In the genomic region with DNA sequence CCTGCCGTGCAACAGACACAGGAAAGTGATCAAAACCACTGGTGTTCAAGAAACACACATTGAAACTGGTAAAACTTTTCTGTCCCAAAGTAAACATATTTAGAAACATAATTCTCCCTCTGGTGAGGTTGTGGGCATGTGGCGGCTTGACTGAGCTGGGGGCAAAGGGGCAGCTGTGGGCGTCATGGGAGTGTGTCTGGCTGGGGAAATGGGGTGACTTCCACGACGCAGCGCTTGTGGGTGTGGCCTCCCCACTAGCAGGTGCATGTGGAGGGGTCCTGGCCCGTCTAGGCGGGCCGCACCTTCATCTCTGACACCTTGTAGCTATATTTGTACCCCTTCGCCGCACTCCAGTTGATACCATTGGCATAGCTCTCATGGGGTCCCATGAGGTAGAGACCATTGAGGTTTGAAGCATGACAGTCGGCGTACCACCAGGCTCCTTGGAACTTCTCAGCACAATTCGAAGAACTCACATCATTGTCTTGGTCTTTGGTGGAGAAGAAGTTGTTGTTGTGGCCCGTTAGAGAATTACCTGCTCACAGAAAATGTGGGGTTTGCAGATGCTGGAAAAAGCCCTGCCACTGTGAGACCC, we compare ENCODE assay signal across 24 cellular contexts. TPM values are rescaled to one million over a fixed set of nuclear protein-coding genes. Genes with fewer than 3 reads are reported as not detected.
A peak's percentile ranks its signal among the peaks of the same experiment; 100 is the strongest.
DNase-seq lines count a peak whose midpoint lies in the region; ATAC-seq and TF ChIP-seq lines count a peak whose summit lies in the region.
"Had no signal": no experiment of that assay in that cellular context is flagged by ENCODE, and none has a peak within 500 bp of the region (broad histone marks: within the 10 kb centered on the region; RNA-seq: fewer than 3 reads in every experiment).

No MANE protein-coding gene starts in this region.

- H3K9me3 ChIP-seq in SU-DHL-6 (ENCODE audit: insufficient read depth, low read length): no peaks in the 10 kb centered on the region
- no peaks in the 10 kb centered on the region for H3K9me3 ChIP-seq in osteoblast (ENCODE audit: low read depth, low read length)
- H3K9me3 ChIP-seq in upper lobe of right lung: no peaks in the 10 kb centered on the region
- H3K9me3 ChIP-seq: BLaER1 treated with 17β-estradiol and CSF1 and Interleukin-3, amounts not matched to agents 10 nM and 100 nM; Caco-2 had no signal

- H3K36me3 Mint-ChIP-seq in activated T-cell treated with anti-CD3 and anti-CD28 coated beads, Interleukin-2, amount 50 U/mL, for 4 hours (ENCODE audit: insufficient read depth): no peaks in the 10 kb centered on the region
- no peaks in the 10 kb centered on the region for H3K36me3 Mint-ChIP-seq in activated CD4-positive, alpha-beta T cell treated with anti-CD3 and anti-CD28 coated beads, Interleukin-2, amount 10 ng/mL, durations not matched to agents 7 days and 5 days (ENCODE audit: low read depth)
- H3K36me3 Mint-ChIP-seq: CD4-positive, alpha-beta memory T cell had no signal

- no peak overlapping the region for H3K27ac Mint-ChIP-seq in activated CD4-positive, alpha-beta T cell treated with anti-CD3 and anti-CD28 coated beads, Interleukin-2, amount 10 ng/mL, durations not matched to agents 7 days and 5 days
- H3K27ac Mint-ChIP-seq: CD4-positive, alpha-beta memory T cell; H9; HFFc6 had no signal

- ATAC-seq in upper lobe of right lung: no peak
- no peak for ATAC-seq in GM21576 (IDR thresholded peaks at IDR 0.05; ENCODE audit: unreplicated experiment)
- no peak for ATAC-seq in activated T-cell treated with anti-CD3 and anti-CD28 coated beads, Interleukin-2, amount 50 U/mL, for 4 hours

- H3K4me2 ChIP-seq in SU-DHL-6 (ENCODE audit: low read depth, low read length, poor library complexity, severe bottlenecking) (peak overlapping the region; percentile 26), osteoblast (ENCODE audit: insufficient read depth, low read length) (no peak overlapping the region)

- H4K20me1 ChIP-seq in SU-DHL-6 (ENCODE audit: low read depth, low read length) (no peaks in the 10 kb centered on the region), osteoblast (ENCODE audit: insufficient read depth, low read length) (no peaks in the 10 kb centered on the region)

- H2AFZ ChIP-seq in SU-DHL-6 (ENCODE audit: low read depth, low read length, severe bottlenecking) (peak overlapping the region; percentile 17), osteoblast (ENCODE audit: low read length) (no peak overlapping the region)

- CTCF ChIA-PET in activated CD4-positive, alpha-beta T cell treated with anti-CD3 and anti-CD28 coated beads, Interleukin-2, amount 10 ng/mL, durations not matched to agents 7 days and 5 days (lab: Charles Lee): no interaction called here

- intact Hi-C loops in upper lobe of right lung (cut with DNase I): no loop called here

- H3K27me3 ChIP-seq in SU-DHL-6 (ENCODE audit: low read length) (no peaks in the 10 kb centered on the region), osteoblast (ENCODE audit: insufficient read depth, low read length) (peaks cover 14% of the 10 kb centered on the region), upper lobe of right lung (no peaks in the 10 kb centered on the region)

- H3K9ac ChIP-seq in SU-DHL-6 (ENCODE audit: low read length): peak overlapping the region; percentile 6; the same call in 1 of the 2 replicates
- H3K9ac ChIP-seq: BLaER1 treated with 17β-estradiol and CSF1 and Interleukin-3, amounts not matched to agents 10 nM and 100 nM had no signal

- no peaks in the 10 kb centered on the region for H3F3A ChIP-seq in SU-DHL-6 (ENCODE audit: insufficient read depth)

- H3K27ac ChIP-seq in SU-DHL-6 (ENCODE audit: low read depth, low read length): peak overlapping the region; percentile 84
- H3K27ac ChIP-seq in osteoblast (ENCODE audit: low read depth, low read length): no peak overlapping the region
- H3K27ac ChIP-seq in upper lobe of right lung: no peak overlapping the region
- H3K27ac ChIP-seq: BLaER1 treated with 17β-estradiol and CSF1 and Interleukin-3, amounts not matched to agents 10 nM and 100 nM; RWPE1 had no signal

- DNase-seq in islet precursor cell (peak; percentile 36), osteoblast (ENCODE audit: insufficient read length, low spot score, missing footprints) (peak; percentile 78), upper lobe of right lung (peak; percentile 51)
- no peak for DNase-seq in activated T-cell treated with anti-CD3 and anti-CD28 coated beads, Interleukin-2, amount 50 U/mL, for 4 hours
- DNase-seq in activated CD4-positive, alpha-beta T cell treated with anti-CD3 and anti-CD28 coated beads, Interleukin-2, amount 10 ng/mL, durations not matched to agents 7 days and 5 days: no peak
- DNase-seq: ACHN; Caco-2; CD4-positive, alpha-beta memory T cell; DMS 273 treated with DMSO at 0.1 percent for 48 hours; DMS79 treated with DMSO at 0.1 percent for 48 hours; H9; HFFc6; KBM-7; MM.1S; NCI-H1092; NCI-H1436 treated with DMSO at 0.1 percent for 48 hours; NCI-H1930; NCI-H510A; SIG-M5 had no signal

- POLR2A ChIA-PET in activated CD4-positive, alpha-beta T cell treated with anti-CD3 and anti-CD28 coated beads, Interleukin-2, amount 10 ng/mL, durations not matched to agents 7 days and 5 days (lab: Charles Lee): no interaction called here

- H3K4me1 Mint-ChIP-seq in activated T-cell treated with anti-CD3 and anti-CD28 coated beads, Interleukin-2, amount 50 U/mL, for 4 hours (ENCODE audit: low read depth): no peaks in the 10 kb centered on the region
- no peaks in the 10 kb centered on the region for H3K4me1 Mint-ChIP-seq in activated CD4-positive, alpha-beta T cell treated with anti-CD3 and anti-CD28 coated beads, Interleukin-2, amount 10 ng/mL, durations not matched to agents 7 days and 5 days
- H3K4me1 Mint-ChIP-seq: CD4-positive, alpha-beta memory T cell; H9 had no signal

- H3K27me3 Mint-ChIP-seq in activated T-cell treated with anti-CD3 and anti-CD28 coated beads, Interleukin-2, amount 50 U/mL, for 4 hours (ENCODE audit: low read depth): peaks cover 24% of the 10 kb centered on the region
- peaks cover 6% of the 10 kb centered on the region for H3K27me3 Mint-ChIP-seq in activated CD4-positive, alpha-beta T cell treated with anti-CD3 and anti-CD28 coated beads, Interleukin-2, amount 10 ng/mL, durations not matched to agents 7 days and 5 days

- H3K9me2 ChIP-seq in SU-DHL-6 (replicated peaks; ENCODE audit: insufficient read depth, low read length): no peaks in the 10 kb centered on the region

- H3K79me2 ChIP-seq in SU-DHL-6 (ENCODE audit: insufficient read depth, low read length) (no peaks in the 10 kb centered on the region), osteoblast (ENCODE audit: insufficient read depth, low read length) (no peaks in the 10 kb centered on the region)

- no peak overlapping the region for H3K4me3 Mint-ChIP-seq in activated T-cell treated with anti-CD3 and anti-CD28 coated beads, Interleukin-2, amount 50 U/mL, for 4 hours
- H3K4me3 Mint-ChIP-seq in activated CD4-positive, alpha-beta T cell treated with anti-CD3 and anti-CD28 coated beads, Interleukin-2, amount 10 ng/mL, durations not matched to agents 7 days and 5 days: no peak overlapping the region
- H3K4me3 Mint-ChIP-seq: CD4-positive, alpha-beta memory T cell; H9; HFFc6 had no signal

- H3K4me3 ChIP-seq in SU-DHL-6 (ENCODE audit: insufficient read depth, low read length, poor library complexity, severe bottlenecking) (no peak overlapping the region), osteoblast (ENCODE audit: insufficient read depth, low read length) (no peak overlapping the region), upper lobe of right lung (no peak overlapping the region)
- H3K4me3 ChIP-seq: BLaER1 treated with 17β-estradiol and CSF1 and Interleukin-3, amounts not matched to agents 10 nM and 100 nM had no signal

- H3K4me1 ChIP-seq in osteoblast (ENCODE audit: insufficient read depth, low read length): no peaks in the 10 kb centered on the region
- H3K4me1 ChIP-seq in upper lobe of right lung: no peaks in the 10 kb centered on the region
- H3K4me1 ChIP-seq: Caco-2 had no signal

- H3K36me3 ChIP-seq in SU-DHL-6 (ENCODE audit: low read length): no peaks in the 10 kb centered on the region
- no peaks in the 10 kb centered on the region for H3K36me3 ChIP-seq in osteoblast (ENCODE audit: insufficient read depth, low read length)
- H3K36me3 ChIP-seq in upper lobe of right lung: no peaks in the 10 kb centered on the region

- H3K9me3 Mint-ChIP-seq in activated T-cell treated with anti-CD3 and anti-CD28 coated beads, Interleukin-2, amount 50 U/mL, for 4 hours: no peaks in the 10 kb centered on the region
- H3K9me3 Mint-ChIP-seq in activated CD4-positive, alpha-beta T cell treated with anti-CD3 and anti-CD28 coated beads, Interleukin-2, amount 10 ng/mL, durations not matched to agents 7 days and 5 days: no peaks in the 10 kb centered on the region
- H3K9me3 Mint-ChIP-seq: CD4-positive, alpha-beta memory T cell; H9; HFFc6 had no signal

- TF ChIP-seq CTCF in SU-DHL-6 (IDR thresholded peaks at IDR 0.05; ENCODE audit: insufficient read depth, low read length, poor library complexity, severe bottlenecking): no peak
- no peak for TF ChIP-seq CTCF in osteoblast (IDR thresholded peaks at IDR 0.05; ENCODE audit: extremely low read depth, low read depth, low read length)
- TF ChIP-seq CTCF in upper lobe of right lung (IDR thresholded peaks at IDR 0.05): no peak

RNA-seq across cellular contexts. Expression of a gene that starts 8.1 kb away (rescaled TPM):
- total RNA-seq in osteoblast: not detected in 2 replicates
- total RNA-seq in upper lobe of right lung: 63.0 TPM
- not detected for total RNA-seq in activated T-cell treated with anti-CD3 and anti-CD28 coated beads, Interleukin-2, amount 50 U/mL, for 4 hours
- not detected for total RNA-seq in activated CD4-positive, alpha-beta T cell treated with anti-CD3 and anti-CD28 coated beads, Interleukin-2, amount 10 ng/mL, durations not matched to agents 7 days and 5 days
- total RNA-seq: Caco-2, H9, HFFc6, HT1080 had no signal

RNA-seq across cellular contexts. Expression of a gene that starts 29.0 kb away (rescaled TPM):
- total RNA-seq in osteoblast: not detected in 2 replicates
- total RNA-seq in upper lobe of right lung: not detected
- total RNA-seq in activated T-cell treated with anti-CD3 and anti-CD28 coated beads, Interleukin-2, amount 50 U/mL, for 4 hours: not detected
- not detected for total RNA-seq in activated CD4-positive, alpha-beta T cell treated with anti-CD3 and anti-CD28 coated beads, Interleukin-2, amount 10 ng/mL, durations not matched to agents 7 days and 5 days
- total RNA-seq: Caco-2; CD4-positive, alpha-beta memory T cell; H9; HFFc6; HT1080 had no signal

Comparison
In these comparisons a context has a peak if more than half of its experiments do, and no peak if none do; other contexts are left out.
1. DNase-seq: peak in islet precursor cell (single experiment), osteoblast (single experiment) and upper lobe of right lung (single experiment); none in activated T-cell treated with anti-CD3 and anti-CD28 coated beads, Interleukin-2, amount 50 U/mL, for 4 hours (single experiment) and activated CD4-positive, alpha-beta T cell treated with anti-CD3 and anti-CD28 coated beads, Interleukin-2, amount 10 ng/mL, durations not matched to agents 7 days and 5 days (single experiment).
2. RNA of a gene that starts 8.1 kb away (total RNA-seq): 63.0 TPM in upper lobe of right lung (single experiment); not detected in osteoblast, not detected in activated T-cell treated with anti-CD3 and anti-CD28 coated beads, Interleukin-2, amount 50 U/mL, for 4 hours and not detected in activated CD4-positive, alpha-beta T cell treated with anti-CD3 and anti-CD28 coated beads, Interleukin-2, amount 10 ng/mL, durations not matched to agents 7 days and 5 days; every median in the first group is over 10 times any median in the second.